1 cellular context compared by ENCODE assay signal in the genomic region with DNA sequence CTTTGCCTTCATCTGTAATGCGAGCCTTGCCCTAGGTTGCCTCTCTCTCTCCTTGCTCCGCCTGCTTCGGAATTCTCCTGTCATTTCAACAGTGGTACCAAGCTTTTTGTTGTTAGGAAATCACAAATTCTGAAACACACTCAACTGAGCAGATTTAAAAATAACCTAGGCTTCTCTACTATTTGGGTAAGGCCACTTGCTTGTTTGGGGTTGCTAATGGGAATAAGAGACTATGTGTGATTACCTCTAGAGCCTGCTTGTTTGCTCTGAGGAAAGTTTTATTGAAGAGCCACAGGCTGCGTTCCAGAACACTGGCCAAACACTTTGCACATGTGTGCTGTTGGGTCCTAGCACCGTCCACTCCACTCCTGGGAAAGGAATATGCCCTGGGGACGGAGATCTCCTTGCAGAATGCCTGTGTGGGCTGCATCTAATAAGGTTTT.
TF ChIP-seq lines count a peak whose summit lies in the region.

No MANE protein-coding gene starts in this region.

TF ChIP-seq in SK-N-SH, 30 proteins besides CTCF, POLR2A, EP300 and RAD21 (continued from another document):
- TF ChIP-seq, protein P1, sequence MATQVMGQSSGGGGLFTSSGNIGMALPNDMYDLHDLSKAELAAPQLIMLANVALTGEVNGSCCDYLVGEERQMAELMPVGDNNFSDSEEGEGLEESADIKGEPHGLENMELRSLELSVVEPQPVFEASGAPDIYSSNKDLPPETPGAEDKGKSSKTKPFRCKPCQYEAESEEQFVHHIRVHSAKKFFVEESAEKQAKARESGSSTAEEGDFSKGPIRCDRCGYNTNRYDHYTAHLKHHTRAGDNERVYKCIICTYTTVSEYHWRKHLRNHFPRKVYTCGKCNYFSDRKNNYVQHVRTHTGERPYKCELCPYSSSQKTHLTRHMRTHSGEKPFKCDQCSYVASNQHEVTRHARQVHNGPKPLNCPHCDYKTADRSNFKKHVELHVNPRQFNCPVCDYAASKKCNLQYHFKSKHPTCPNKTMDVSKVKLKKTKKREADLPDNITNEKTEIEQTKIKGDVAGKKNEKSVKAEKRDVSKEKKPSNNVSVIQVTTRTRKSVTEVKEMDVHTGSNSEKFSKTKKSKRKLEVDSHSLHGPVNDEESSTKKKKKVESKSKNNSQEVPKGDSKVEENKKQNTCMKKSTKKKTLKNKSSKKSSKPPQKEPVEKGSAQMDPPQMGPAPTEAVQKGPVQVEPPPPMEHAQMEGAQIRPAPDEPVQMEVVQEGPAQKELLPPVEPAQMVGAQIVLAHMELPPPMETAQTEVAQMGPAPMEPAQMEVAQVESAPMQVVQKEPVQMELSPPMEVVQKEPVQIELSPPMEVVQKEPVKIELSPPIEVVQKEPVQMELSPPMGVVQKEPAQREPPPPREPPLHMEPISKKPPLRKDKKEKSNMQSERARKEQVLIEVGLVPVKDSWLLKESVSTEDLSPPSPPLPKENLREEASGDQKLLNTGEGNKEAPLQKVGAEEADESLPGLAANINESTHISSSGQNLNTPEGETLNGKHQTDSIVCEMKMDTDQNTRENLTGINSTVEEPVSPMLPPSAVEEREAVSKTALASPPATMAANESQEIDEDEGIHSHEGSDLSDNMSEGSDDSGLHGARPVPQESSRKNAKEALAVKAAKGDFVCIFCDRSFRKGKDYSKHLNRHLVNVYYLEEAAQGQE (IDR thresholded peaks at IDR 0.05; ENCODE audit: low read depth, low read length): no peak
- TF ChIP-seq MXI1 (IDR thresholded peaks at IDR 0.05; ENCODE audit: low read depth, low read length) (no peak), FOSL2 (IDR thresholded peaks at IDR 0.05; ENCODE audit: borderline replicate concordance, low read depth) (no peak)
- TF ChIP-seq, protein P2, sequence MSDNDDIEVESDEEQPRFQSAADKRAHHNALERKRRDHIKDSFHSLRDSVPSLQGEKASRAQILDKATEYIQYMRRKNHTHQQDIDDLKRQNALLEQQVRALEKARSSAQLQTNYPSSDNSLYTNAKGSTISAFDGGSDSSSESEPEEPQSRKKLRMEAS (IDR thresholded peaks at IDR 0.05; ENCODE audit: low read depth): no peak
